Comparison of ENCODE assay signal across 29 cellular contexts in the genomic region with DNA sequence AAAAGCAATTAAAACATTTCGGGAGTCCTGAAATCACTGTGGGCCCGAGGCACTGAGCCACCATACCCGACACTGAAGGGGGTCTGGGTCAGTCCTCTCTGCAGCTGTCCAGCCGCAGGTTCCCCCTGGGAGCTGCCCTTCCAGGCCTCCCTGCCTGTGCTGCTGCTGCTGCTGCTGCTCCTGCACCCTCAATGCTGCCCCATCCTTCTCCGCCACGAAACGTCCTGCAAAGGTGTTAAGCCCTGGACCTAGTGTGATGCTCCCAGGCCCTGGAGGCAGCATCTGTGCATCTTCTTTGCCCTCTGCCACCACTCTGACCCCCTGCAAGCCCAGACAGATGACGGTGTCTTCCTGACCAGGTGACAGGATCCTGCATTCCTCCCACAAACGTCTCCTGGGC.
"Had no signal": no experiment of that assay in that cellular context is flagged by ENCODE, and none has a peak within 500 bp of the region (broad histone marks: within the 10 kb centered on the region; RNA-seq: fewer than 3 reads in every experiment).

No MANE protein-coding gene starts in this region.

- H3K4me3 ChIP-seq: ascending aorta, breast epithelium had no signal

- H3K4me1 ChIP-seq: ascending aorta, breast epithelium had no signal

- H3K36me3 ChIP-seq: ascending aorta, brain microvascular endothelial cell, breast epithelium had no signal

- FAIRE-seq: TTC549 had no signal

- H3K27me3 ChIP-seq: ascending aorta, brain microvascular endothelial cell had no signal

- DNase-seq: activated B cell treated with CpG ODN at 0.5 μM for 24 hours; activated CD4-positive, alpha-beta memory T cell treated with anti-CD3 and anti-CD28 coated beads for 36 hours; activated CD4-positive, alpha-beta T cell treated with anti-CD3 and anti-CD28 coated beads for 4 hours; activated CD4-positive, alpha-beta T cell treated with anti-CD3 and anti-CD28 coated beads, Interleukin-2, amount 10 ng/mL, durations not matched to agents 24 days and 14 days; activated CD4-positive, alpha-beta T cell treated with anti-CD3 and anti-CD28 coated beads, Interleukin-2, amount 50 U/mL, for 1 hour; activated CD4-positive, alpha-beta T cell treated with anti-CD3 and anti-CD28 coated beads, Interleukin-2, amount 50 U/mL, for 4 hours; activated CD4-positive, CD25-positive, alpha-beta regulatory T cell treated with anti-CD3 and anti-CD28 coated beads, Interleukin-2, amount 50 U/mL, for 72 hours; activated CD8-positive, alpha-beta memory T cell treated with anti-CD3 and anti-CD28 coated beads, Interleukin-2, amount 50 U/mL, for 4 hours; activated CD8-positive, alpha-beta T cell treated with anti-CD3 and anti-CD28 coated beads for 36 hours; activated effector memory CD4-positive, alpha-beta T cell treated with anti-CD3 and anti-CD28 coated beads, Interleukin-2, amount 50 U/mL, for 16 hours; activated naive CD4-positive, alpha-beta T cell treated with anti-CD3 and anti-CD28 coated beads, Interleukin-2, amount 10 ng/mL, durations not matched to agents 7 days and 5 days; activated naive CD4-positive, alpha-beta T cell treated with Interleukin-2 at 50 U/mL for 16 hours; activated naive CD8-positive, alpha-beta T cell treated with anti-CD3 and anti-CD28 coated beads, Interleukin-2, amount 10 ng/mL, durations not matched to agents 7 days and 5 days; activated naive CD8-positive, alpha-beta T cell treated with anti-CD3 and anti-CD28 coated beads, Interleukin-2, amount 50 U/mL, for 24 hours; activated T-cell treated with anti-CD3 and anti-CD28 coated beads for 4 hours; activated T-cell treated with anti-CD3 and anti-CD28 coated beads, Interleukin-2, amount 50 U/mL, for 1 hour; activated T-cell treated with anti-CD3 and anti-CD28 coated beads, Interleukin-2, amount 50 U/mL, for 4 hours; activated T-cell treated with anti-CD3 and anti-CD28 coated beads, Interleukin-2, amount 50 U/mL, for 72 hours; amygdala; brain microvascular endothelial cell; central memory CD4-positive, alpha-beta T cell; T-helper 1 cell; T-helper 2 cell; T-helper 9 cell had no signal

- ATAC-seq: activated CD8-positive, alpha-beta T cell treated with anti-CD3 and anti-CD28 coated beads for 36 hours; activated naive CD8-positive, alpha-beta T cell treated with anti-CD3 and anti-CD28 coated beads, Interleukin-2, amount 50 U/mL, for 24 hours; activated T-cell treated with anti-CD3 and anti-CD28 coated beads, Interleukin-2, amount 50 U/mL, for 4 hours; activated T-cell treated with anti-CD3 and anti-CD28 coated beads, Interleukin-2, amount 50 U/mL, for 72 hours; activated T-helper 17 cell treated with anti-CD3 and anti-CD28 coated beads, Interleukin-2, amount 50 U/mL, for 72 hours had no signal

- H3K27ac ChIP-seq: ascending aorta, brain microvascular endothelial cell, breast epithelium, VCaP had no signal

- H3K9me3 ChIP-seq: ascending aorta, breast epithelium had no signal
